19 cellular contexts compared by ENCODE assay signal in the genomic region with DNA sequence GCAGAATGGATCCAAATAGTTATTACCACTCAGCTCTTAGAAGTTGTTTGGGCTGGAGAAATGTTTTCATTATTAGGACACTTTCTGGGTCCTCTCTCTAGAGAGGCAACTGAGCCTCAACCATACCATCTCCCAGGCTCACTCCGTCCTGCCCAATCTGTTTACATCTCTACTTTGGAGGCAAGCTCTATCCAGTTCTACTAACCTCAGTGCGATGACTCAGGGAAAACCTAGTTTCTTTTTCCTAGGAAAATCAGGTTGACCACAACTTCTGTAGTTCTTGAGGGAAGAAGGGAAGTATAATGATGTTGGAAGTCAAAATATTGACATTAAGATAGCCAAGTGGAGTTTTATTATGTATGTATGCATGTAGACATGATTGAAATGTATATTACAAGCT. TPM values are rescaled to one million over a fixed set of nuclear protein-coding genes. Genes with fewer than 3 reads are reported as not detected.
A peak's percentile ranks its signal among the peaks of the same experiment; 100 is the strongest.
DNase-seq lines count a peak whose midpoint lies in the region; ATAC-seq and TF ChIP-seq lines count a peak whose summit lies in the region.
"Had no signal": no experiment of that assay in that cellular context is flagged by ENCODE, and none has a peak within 500 bp of the region (broad histone marks: within the 10 kb centered on the region; RNA-seq: fewer than 3 reads in every experiment).

No MANE protein-coding gene starts in this region.

- peaks cover 7% of the 10 kb centered on the region for H3K4me1 ChIP-seq in foreskin keratinocyte
- peaks cover 42% of the 10 kb centered on the region for H3K4me1 ChIP-seq in stomach smooth muscle (ENCODE audit: control insufficient read depth, insufficient read depth, low read length)

- TF ChIP-seq CTCF in astrocyte of the cerebellum (IDR thresholded peaks at IDR 0.05; ENCODE audit: low read depth, low read length, missing control alignments): no peak
- TF ChIP-seq CTCF in foreskin keratinocyte (conservative IDR thresholded peaks at IDR 0.05): no peak

- H3K27me3 ChIP-seq in foreskin keratinocyte: no peaks in the 10 kb centered on the region
- no peaks in the 10 kb centered on the region for H3K27me3 ChIP-seq in stomach smooth muscle (ENCODE audit: control insufficient read depth in 1 of 2, insufficient read depth in 2 of 2, low read length in 2 of 2)
- H3K27me3 ChIP-seq: BE2C, spleen, tibial nerve had no signal

- H3K4me3 ChIP-seq in astrocyte of the cerebellum (ENCODE audit: low read depth, low read length) (no peak overlapping the region), stomach smooth muscle (ENCODE audit: low read length in 2 of 2) (no peak overlapping the region)
- H3K4me3 ChIP-seq: spleen, tibial nerve had no signal

- H3K27ac ChIP-seq in foreskin keratinocyte (peak overlapping the region; percentile 17), stomach smooth muscle (ENCODE audit: low read length) (peak overlapping the region; percentile 50)
- H3K27ac ChIP-seq: spleen, tibial nerve had no signal

- ATAC-seq in foreskin keratinocyte (peak; percentile 33), HG03571 (IDR thresholded peaks at IDR 0.05; ENCODE audit: unreplicated experiment) (no peak)
- ATAC-seq: naive thymus-derived CD8-positive, alpha-beta T cell; Right ventricle myocardium inferior had no signal

- H3K36me3 ChIP-seq in stomach smooth muscle (ENCODE audit: control insufficient read depth in 2 of 2, insufficient read depth in 2 of 2, low read length in 2 of 2): peaks cover 9 to 10% of the 10 kb centered on the region in 2 donors
- H3K36me3 ChIP-seq: BE2C had no signal

- in situ Hi-C loops in astrocyte of the cerebellum (cut with HindIII; ENCODE audit: low sequenced_read_pairs): no loop called here

- no peak overlapping the region for H3K9ac ChIP-seq in stomach smooth muscle (ENCODE audit: low read length in 2 of 2)

- DNase-seq in HT1080 (ENCODE audit: low read depth): peak; percentile 67
- peak; percentile 59 for DNase-seq in astrocyte of the cerebellum (ENCODE audit: low read depth)
- DNase-seq in foreskin keratinocyte: peak; percentile 48 to 59
- DNase-seq in NCI-H2081 (lab: John Stamatoyannopoulos, UW): no peak
- no peak for DNase-seq in COR-L47 (lab: John Stamatoyannopoulos, UW)
- DNase-seq: activated CD4-positive, CD25-positive, alpha-beta regulatory T cell; amniotic stem cell; BE2C; DMS153; MM.1S; naive thymus-derived CD8-positive, alpha-beta T cell; NCI-H1694 treated with DMSO at 0.1 percent for 48 hours; NCI-H446; NK-92 treated with Interleukin-12 subunit alpha and Interleukin-12 subunit beta, amount 100 ng/mL, for 24 hours; spleen had no signal

- no peaks in the 10 kb centered on the region for H3K9me3 ChIP-seq in stomach smooth muscle (ENCODE audit: control insufficient read depth in 2 of 2, low read length in 2 of 2)
- H3K9me3 ChIP-seq: BE2C, spleen, tibial nerve had no signal

RNA-seq across cellular contexts. Expression of a gene that starts 40.4 kb away (rescaled TPM):
- 11.7 and 17.4 TPM in 2 replicates for total RNA-seq in HT1080 (2014; rRNA removed; shearing (Covaris generic))
- 6.7 and 13.0 TPM in 2 replicates for polyA plus RNA-seq in HT1080 (2015; cell fraction: cytosol; rRNA removed)
- 17.2 and 19.8 TPM in 2 replicates for polyA plus RNA-seq in HT1080 (2015; cell fraction: nucleus; rRNA removed)
- 23.0 and 27.5 TPM in 2 replicates for total RNA-seq in foreskin keratinocyte
- 2.2 and 2.8 TPM in 2 replicates for polyA plus RNA-seq in foreskin keratinocyte

Comparison
In these comparisons a context has a peak if more than half of its experiments do, and no peak if none do; other contexts are left out.
1. DNase-seq: peak in HT1080 (single experiment), astrocyte of the cerebellum (single experiment) and foreskin keratinocyte (2 of 2); none in NCI-H2081 (0 of 2) and COR-L47 (single experiment).